9 cellular contexts compared by ENCODE assay signal in genomic region chr10:12252882-12253546, GRCh38. TPM values are rescaled to one million over a fixed set of nuclear protein-coding genes. Genes with fewer than 3 reads are reported as not detected.
DNase-seq lines count a peak whose midpoint lies in the region; ATAC-seq and TF ChIP-seq lines count a peak whose summit lies in the region.
"Had no signal": no experiment of that assay in that cellular context is flagged by ENCODE, and none has a peak within 500 bp of the region (broad histone marks: within the 10 kb centered on the region; RNA-seq: fewer than 3 reads in every experiment).

No MANE protein-coding gene starts in this region.

- H3K4me3 ChIP-seq in AG10803 (ENCODE audit: low read length) (no peak overlapping the region), fibroblast of pulmonary artery (replicated peaks; ENCODE audit: low read depth, low read length) (no peak overlapping the region), psoas muscle (no peak overlapping the region)
- H3K4me3 ChIP-seq: thoracic aorta had no signal

- peak; percentile 6 for DNase-seq in AG10803 (ENCODE audit: low read depth)
- DNase-seq in NCI-H510A treated with DMSO at 0.1 percent for 48 hours (lab: John Stamatoyannopoulos, UW): peak; percentile 16
- no peak for DNase-seq in fibroblast of pulmonary artery (ENCODE audit: low read depth)
- no peak for DNase-seq in NCI-H2227 treated with DMSO at 0.1 percent for 48 hours (lab: John Stamatoyannopoulos, UW)
- DNase-seq in DMS153 treated with DMSO at 0.1 percent for 48 hours (lab: John Stamatoyannopoulos, UW; ENCODE audit: unreplicated experiment): no peak
- DNase-seq in psoas muscle: no peak

- H3K27me3 ChIP-seq in psoas muscle (ENCODE audit: insufficient read depth in 3 of 3, low read length in 2 of 3): no peaks in the 10 kb centered on the region

- H3K9me3 ChIP-seq in psoas muscle: no peaks in the 10 kb centered on the region
- H3K9me3 ChIP-seq: thoracic aorta had no signal

- ATAC-seq in GM19043 (IDR thresholded peaks at IDR 0.05; ENCODE audit: low read depth, unreplicated experiment) (peak; percentile 68), HG02870 (IDR thresholded peaks at IDR 0.05; ENCODE audit: unreplicated experiment) (no peak), psoas muscle (no peak)

- intact Hi-C loops in psoas muscle (cut with DNase I): no loop called here

- H3K4me1 ChIP-seq in psoas muscle: no peaks in the 10 kb centered on the region

- TF ChIP-seq CTCF in AG10803 (conservative IDR thresholded peaks at IDR 0.05; ENCODE audit: low read length) (peak; percentile 32), fibroblast of pulmonary artery (IDR thresholded peaks at IDR 0.05; ENCODE audit: low read length, missing control alignments) (peak; percentile 19), psoas muscle (IDR thresholded peaks at IDR 0.05) (no peak)

- WGBS in psoas muscle, 3 donors: 90 to 93% (median 92%) methylated on average over 13 of the region's 13 CpGs

- H3K27ac ChIP-seq in psoas muscle: no peak overlapping the region
- H3K27ac ChIP-seq: thoracic aorta had no signal

- H3K36me3 ChIP-seq in psoas muscle (ENCODE audit: insufficient read depth in 1 of 2, low read depth in 1 of 2): peaks cover 0 to 34% of the 10 kb centered on the region in 2 donors

RNA-seq across cellular contexts. Expression of gene CDC123, which starts 57.0 kb away (rescaled TPM):
- 10 to 100 TPM; 29.1 to 46.1 (median 38.6) TPM for total RNA-seq in psoas muscle
- 100 to 1,000 TPM in 1 of 3 donors, 10 to 100 TPM in 2; 33.6 to 103 (median 84.6) TPM for polyA plus RNA-seq in psoas muscle

RNA-seq across cellular contexts. Expression of gene NUDT5, which starts 57.3 kb away (rescaled TPM):
- total RNA-seq in psoas muscle: 1 to 10 TPM; 4.8 to 5.2 (median 5.2) TPM
- 10 to 100 TPM in 2 of 3 donors, 1 to 10 TPM in 1; 7.1 to 11.3 (median 11.0) TPM for polyA plus RNA-seq in psoas muscle

Comparison
In these comparisons a context has a peak if more than half of its experiments do, and no peak if none do; other contexts are left out.
1. DNase-seq: peak in AG10803 (single experiment) and NCI-H510A treated with DMSO at 0.1 percent for 48 hours (single experiment); none in fibroblast of pulmonary artery (single experiment), NCI-H2227 treated with DMSO at 0.1 percent for 48 hours (single experiment), DMS153 treated with DMSO at 0.1 percent for 48 hours (single experiment) and psoas muscle (0 of 2).